In the genomic region with DNA sequence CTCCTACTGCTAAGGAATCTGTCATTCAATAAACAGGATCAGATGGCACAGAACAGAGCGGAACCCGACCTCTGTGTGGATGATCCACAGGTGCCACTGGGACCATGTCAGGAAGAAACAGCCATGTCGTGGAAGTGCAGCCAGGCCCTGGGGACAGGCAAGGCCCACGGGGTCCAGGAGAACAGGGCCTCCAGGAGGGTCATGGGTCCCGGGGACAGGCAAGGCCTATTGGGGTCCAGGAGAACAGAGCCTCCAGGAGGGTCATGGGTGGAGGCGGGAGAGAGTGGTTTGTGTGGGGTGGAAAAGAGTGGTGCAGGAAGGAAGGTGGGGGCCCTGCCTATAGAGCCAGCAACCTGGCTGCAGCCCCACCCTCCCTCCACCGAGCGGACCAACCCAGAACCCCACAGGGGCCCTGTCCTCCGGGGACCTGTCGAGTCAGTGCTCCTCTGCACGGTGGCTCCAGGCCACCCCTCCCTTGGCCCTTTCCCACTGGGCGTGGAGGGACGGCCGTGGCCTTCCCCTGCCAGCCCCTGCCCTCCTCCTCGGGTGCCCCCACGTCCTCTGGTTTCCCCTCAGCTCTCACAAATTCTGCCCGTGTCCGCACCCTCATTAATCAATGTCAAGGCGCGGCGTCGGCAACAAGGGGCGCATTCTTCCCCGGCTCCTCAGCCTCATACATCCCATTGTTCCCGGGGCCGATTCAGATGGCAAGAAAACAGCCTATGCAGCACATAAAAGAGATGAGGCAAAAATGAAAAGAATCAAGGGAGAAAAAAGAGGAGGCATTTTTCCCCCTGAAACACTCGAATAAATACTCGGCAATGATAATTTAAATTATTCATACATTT, we compare ENCODE assay signal across 12 cellular contexts.
DNase-seq lines count a peak whose midpoint lies in the region; ATAC-seq lines count a peak whose summit lies in the region.
"Had no signal": no experiment of that assay in that cellular context is flagged by ENCODE, and none has a peak within 500 bp of the region (broad histone marks: within the 10 kb centered on the region; RNA-seq: fewer than 3 reads in every experiment).

No MANE protein-coding gene starts in this region.

- ATAC-seq in sciatic nerve: peak; percentile 46
- ATAC-seq in HG02763 (IDR thresholded peaks at IDR 0.05; ENCODE audit: unreplicated experiment): no peak
- ATAC-seq in HG03159 (IDR thresholded peaks at IDR 0.05; ENCODE audit: unreplicated experiment): no peak
- ATAC-seq in GM21576 (IDR thresholded peaks at IDR 0.05; ENCODE audit: unreplicated experiment): no peak
- no peak for ATAC-seq in aorta (ENCODE audit: low FRiP score)

- 59 to 65% methylated on average over 28 of the region's 28 CpGs for WGBS in aorta, 2 donors

- no peak overlapping the region for H3K4me3 ChIP-seq in aorta (ENCODE audit: low read length in 2 of 2)

- H3K27ac ChIP-seq in caudate nucleus (ENCODE audit: low read depth, low read length): peak overlapping the region; percentile 16
- H3K27ac ChIP-seq in aorta (ENCODE audit: low read depth in 1 of 2, low read length in 2 of 2): no peak overlapping the region
- H3K27ac ChIP-seq: HL-60 had no signal

- H3K9me3 ChIP-seq in aorta (ENCODE audit: control insufficient read depth, low read length): no peaks in the 10 kb centered on the region

- no peaks in the 10 kb centered on the region for H3K36me3 ChIP-seq in aorta (ENCODE audit: control insufficient read depth in 1 of 2, insufficient read depth in 2 of 2, low read length in 1 of 2)

- H3K27me3 ChIP-seq in aorta (ENCODE audit: control insufficient read depth in 1 of 2, insufficient read depth in 2 of 2, low read length in 1 of 2): no peaks in the 10 kb centered on the region

- intact Hi-C loops in sciatic nerve (cut with DNase I): no loop called here
- intact Hi-C loops in aorta (cut with DNase I): no loop called here

- no peaks in the 10 kb centered on the region for H3K4me1 ChIP-seq in aorta (ENCODE audit: control insufficient read depth in 1 of 2, insufficient read depth in 2 of 2, low read length in 2 of 2)

- peak; percentile 85 for DNase-seq in COLO829 (ENCODE audit: low spot score)
- DNase-seq in caudate nucleus (lab: John Stamatoyannopoulos, UW): peak in 19 of 61 donors; percentile 6 to 45 (median 25)
- DNase-seq in left kidney (ENCODE audit: low read depth, low spot score): peak; percentile 49
- DNase-seq in sciatic nerve (ENCODE audit: low spot score): no peak
- DNase-seq in aorta: no peak
- DNase-seq: NCI-H1436 treated with DMSO at 0.1 percent for 48 hours, NCI-H2081, NCI-H524 had no signal

Comparison
In these comparisons a context has a peak if more than half of its experiments do, and no peak if none do; other contexts are left out.
1. DNase-seq: peak in COLO829 (single experiment) and left kidney (single experiment); none in sciatic nerve (single experiment) and aorta (0 of 2).